ENCODE assay signal across 10 cellular contexts in genomic region chr15:48395532-48396011, GRCh38.
DNase-seq lines count a peak whose midpoint lies in the region; ATAC-seq and TF ChIP-seq lines count a peak whose summit lies in the region.
"Had no signal": no experiment of that assay in that cellular context is flagged by ENCODE, and none has a peak within 500 bp of the region (broad histone marks: within the 10 kb centered on the region; RNA-seq: fewer than 3 reads in every experiment).

No MANE protein-coding gene starts in this region.

- H3K36me3 ChIP-seq in MG63 (no peaks in the 10 kb centered on the region), esophagus muscularis mucosa (no peaks in the 10 kb centered on the region), mucosa of descending colon (ENCODE audit: low read depth) (no peaks in the 10 kb centered on the region), upper lobe of right lung (no peaks in the 10 kb centered on the region), HAP-1 (replicated peaks) (no peaks in the 10 kb centered on the region)

- in situ Hi-C loops in HAP-1 (cut with MboI; ENCODE audit: low sequenced_read_pairs), result no loop called here

- TF ChIP-seq CTCF in esophagus muscularis mucosa (IDR thresholded peaks at IDR 0.05) (no peak), mucosa of descending colon (IDR thresholded peaks at IDR 0.05) (no peak), upper lobe of right lung (IDR thresholded peaks at IDR 0.05) (no peak)

- DNase-seq in MG63, result peak; percentile 93
- no peak for DNase-seq in esophagus muscularis mucosa (ENCODE audit: extremely low spot score)
- DNase-seq in mucosa of descending colon, result peak in 2 of 3 donors; percentile 30 to 62
- no peak for DNase-seq in upper lobe of right lung
- no peak for DNase-seq in activated naive CD4-positive, alpha-beta T cell (lab: John Stamatoyannopoulos, UW)
- DNase-seq in RPMI8226, result no peak
- no peak for DNase-seq in HAP-1 (ENCODE audit: low spot score in 2 of 2)
- DNase-seq: effector CD4-positive, alpha-beta T cell; stimulated activated naive CD4-positive, alpha-beta T cell had no signal

- no peaks in the 10 kb centered on the region for H3K27me3 ChIP-seq in MG63
- no peaks in the 10 kb centered on the region for H3K27me3 ChIP-seq in esophagus muscularis mucosa
- no peaks in the 10 kb centered on the region for H3K27me3 ChIP-seq in upper lobe of right lung
- H3K27me3 ChIP-seq in HAP-1 (ENCODE audit: low read depth), result no peaks in the 10 kb centered on the region

- intact Hi-C loops in esophagus muscularis mucosa (cut with DNase I) (no loop called here), mucosa of descending colon (cut with DNase I, micrococcal nuclease) (no loop called here), upper lobe of right lung (cut with DNase I) (no loop called here)

- TF ChIP-seq EP300 in esophagus muscularis mucosa (IDR thresholded peaks at IDR 0.05), result no peak

- TF ChIP-seq POLR2A in esophagus muscularis mucosa (IDR thresholded peaks at IDR 0.05; ENCODE audit: low read depth), result no peak

- H3K4me3 ChIP-seq in MG63 (no peak overlapping the region), esophagus muscularis mucosa (no peak overlapping the region), mucosa of descending colon (no peak overlapping the region), upper lobe of right lung (no peak overlapping the region), HAP-1 (no peak overlapping the region)
- H3K4me3 ChIP-seq: smooth muscle cell had no signal

- no peaks in the 10 kb centered on the region for H3K9me3 ChIP-seq in MG63
- H3K9me3 ChIP-seq in esophagus muscularis mucosa, result no peaks in the 10 kb centered on the region
- H3K9me3 ChIP-seq in mucosa of descending colon, result no peaks in the 10 kb centered on the region
- H3K9me3 ChIP-seq in upper lobe of right lung, result no peaks in the 10 kb centered on the region
- no peaks in the 10 kb centered on the region for H3K9me3 ChIP-seq in HAP-1

- WGBS in esophagus muscularis mucosa, result 50% methylated on average over 5 of the region's 5 CpGs

- H3K4me1 ChIP-seq in esophagus muscularis mucosa, result peaks cover 8 to 44% (median 38%) of the 10 kb centered on the region in 4 donors
- H3K4me1 ChIP-seq in mucosa of descending colon (ENCODE audit: low read depth), result peaks cover 4% of the 10 kb centered on the region
- peaks cover 26% of the 10 kb centered on the region for H3K4me1 ChIP-seq in upper lobe of right lung
- H3K4me1 ChIP-seq in HAP-1, result peaks cover 12% of the 10 kb centered on the region

- ATAC-seq in mucosa of descending colon (peak; percentile 39), upper lobe of right lung (peak; percentile 48)

- H3K27ac ChIP-seq in esophagus muscularis mucosa (replicated peaks in 1 of 4) (peak overlapping the region; percentile 51 to 70 (median 64)), upper lobe of right lung (no peak overlapping the region)

Comparison
In these comparisons a context has a peak if more than half of its experiments do, and no peak if none do; other contexts are left out.
1. DNase-seq: peak in MG63 (single experiment) and mucosa of descending colon (2 of 3); none in esophagus muscularis mucosa (single experiment), upper lobe of right lung (single experiment), activated naive CD4-positive, alpha-beta T cell (0 of 4), RPMI8226 (single experiment) and HAP-1 (0 of 2).